Comparison of ENCODE assay signal across 1 cellular context in genomic region chr4:83535520-83535944, GRCh38.
TF ChIP-seq lines count a peak whose summit lies in the region.

No MANE protein-coding gene starts in this region.

TF ChIP-seq in endothelial cell of umbilical vein, 7 proteins besides CTCF, POLR2A, EP300 and RAD21 (continued from another document):
- TF ChIP-seq JUN (IDR thresholded peaks at IDR 0.05; ENCODE audit: borderline replicate concordance, insufficient read depth, insufficient read length, low read depth), result no peak
- TF ChIP-seq GATA2 (IDR thresholded peaks at IDR 0.05; ENCODE audit: insufficient read depth, insufficient read length, low read depth, low read length), result no peak
TF ChIP-seq in endothelial cell of umbilical vein: peak in this region for 0.
